ENCODE assay signal across 19 cellular contexts in the genomic region with DNA sequence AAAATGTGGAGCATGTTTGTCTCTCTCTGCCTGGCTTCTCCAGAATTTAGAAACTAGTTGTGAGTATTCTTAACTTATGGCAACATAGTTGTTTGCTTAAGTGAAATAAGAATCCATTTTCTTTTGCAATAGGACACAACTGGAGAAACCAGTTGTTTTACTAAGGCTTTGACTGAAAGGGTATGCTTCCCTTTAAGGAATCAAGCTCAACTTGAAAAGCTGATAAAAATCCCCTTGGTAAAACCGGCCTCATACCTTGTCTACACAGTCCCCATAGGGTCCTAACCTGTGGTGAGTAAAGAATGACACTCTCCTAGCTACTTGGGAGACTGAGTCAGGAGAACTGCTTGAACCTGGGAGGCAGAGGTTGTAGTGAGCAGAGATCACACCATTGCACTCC.
DNase-seq lines count a peak whose midpoint lies in the region; ATAC-seq and TF ChIP-seq lines count a peak whose summit lies in the region.
"Had no signal": no experiment of that assay in that cellular context is flagged by ENCODE, and none has a peak within 500 bp of the region (broad histone marks: within the 10 kb centered on the region; RNA-seq: fewer than 3 reads in every experiment).

No MANE protein-coding gene starts in this region.

- H3K4me3 Mint-ChIP-seq in Calu3 (ENCODE audit: low read depth, unreplicated experiment) = no peak overlapping the region
- H3K4me3 Mint-ChIP-seq: CD14-positive monocyte; CD4-positive, alpha-beta T cell had no signal

- no peak overlapping the region for H2BK120ac ChIP-seq in trophoblast cell (ENCODE audit: insufficient read depth, low read length, poor library complexity)

- no peak overlapping the region for H4K12ac ChIP-seq in trophoblast cell (ENCODE audit: low read depth, low read length)

- H3K4me1 Mint-ChIP-seq in Calu3 (ENCODE audit: low read depth, unreplicated experiment) = no peaks in the 10 kb centered on the region
- H3K4me1 Mint-ChIP-seq: CD14-positive monocyte had no signal

- no peak for DNase-seq in Calu3
- peak; percentile 58 for DNase-seq in epithelial cell of esophagus (ENCODE audit: low read depth)
- DNase-seq in trophoblast cell = peak; percentile 35 to 97
- DNase-seq in AG08395 (ENCODE audit: low spot score) = no peak
- DNase-seq: AML-193; BE2C; CD4-positive, alpha-beta T cell; CD8-positive, alpha-beta memory T cell; DMS53; DMS79 treated with DMSO at 0.1 percent for 48 hours; GF-D8; GM23248; H7; HCEC 1CT had no signal

- H3K9me3 ChIP-seq in trophoblast cell (ENCODE audit: insufficient read depth, low read depth, low read length) = peaks cover 8% of the 10 kb centered on the region
- H3K9me3 ChIP-seq: BE2C had no signal

- H2BK5ac ChIP-seq in trophoblast cell (ENCODE audit: low read depth, low read length, poor library complexity) = no peak overlapping the region

- H3K4me1 ChIP-seq in trophoblast cell (ENCODE audit: control insufficient read depth in 1 of 2, insufficient read depth in 2 of 2, low read length in 2 of 2) = no peaks in the 10 kb centered on the region
- H3K4me1 ChIP-seq: BE2C; BLaER1 treated with 17β-estradiol and CSF1 and Interleukin-3, amounts not matched to agents 10 nM and 100 nM had no signal

- no peaks in the 10 kb centered on the region for H3K27me3 ChIP-seq in trophoblast cell (ENCODE audit: insufficient read depth, low read length)
- H3K27me3 ChIP-seq: BE2C; BLaER1 treated with 17β-estradiol and CSF1 and Interleukin-3, amounts not matched to agents 10 nM and 100 nM had no signal

- no peak overlapping the region for H3K4ac ChIP-seq in trophoblast cell (ENCODE audit: low read depth, low read length)

- BruUV-seq in Calu3 (replicated peaks; lab: Mats Ljungman, UMichigan) = no TSS peak

- H3K14ac ChIP-seq in trophoblast cell (ENCODE audit: low read length) = no peak overlapping the region

- no peak for ATAC-seq in GM18858 (IDR thresholded peaks at IDR 0.05; ENCODE audit: unreplicated experiment)
- ATAC-seq in HG02642 (IDR thresholded peaks at IDR 0.05; ENCODE audit: poor library complexity, unreplicated experiment) = no peak

- H3K27ac Mint-ChIP-seq in Calu3 (ENCODE audit: unreplicated experiment) = peak overlapping the region; percentile 20
- H3K27ac Mint-ChIP-seq: CD14-positive monocyte; CD4-positive, alpha-beta T cell had no signal

- no peaks in the 10 kb centered on the region for H3K36me3 Mint-ChIP-seq in Calu3 (ENCODE audit: insufficient read depth, unreplicated experiment)
- H3K36me3 Mint-ChIP-seq: CD14-positive monocyte had no signal

- H4K91ac ChIP-seq in trophoblast cell (ENCODE audit: low read depth, low read length) = no peak overlapping the region

- no peak overlapping the region for H3K27ac ChIP-seq in trophoblast cell (ENCODE audit: low read depth, low read length)
- H3K27ac ChIP-seq: 22Rv1; BLaER1 treated with 17β-estradiol and CSF1 and Interleukin-3, amounts not matched to agents 10 nM and 100 nM; GM23248 had no signal

- no peak overlapping the region for H2AK5ac ChIP-seq in trophoblast cell (ENCODE audit: low read length)

- H2AFZ ChIP-seq in trophoblast cell (ENCODE audit: insufficient read depth, low read length, poor library complexity) = no peak overlapping the region
- H2AFZ ChIP-seq: GM23248 had no signal

- CTCF ChIA-PET in Calu3 (lab: Charles Lee) = interaction anchor here (0.6 kb wide), 1 partner anchor 242 kb away, joined by 5 read pairs; no protein-coding TSS in a partner anchor

- no peak overlapping the region for H4K8ac ChIP-seq in trophoblast cell (ENCODE audit: low read depth, low read length)

- no peak overlapping the region for H3K9ac ChIP-seq in trophoblast cell (ENCODE audit: low read length)
- H3K9ac ChIP-seq: BLaER1 treated with 17β-estradiol and CSF1 and Interleukin-3, amounts not matched to agents 10 nM and 100 nM; GM23248 had no signal

- intact Hi-C loops in Calu3 (cut with micrococcal nuclease; ENCODE audit: unreplicated experiment) = no loop called here

- H3K4me2 ChIP-seq in trophoblast cell (ENCODE audit: low read length) = no peak overlapping the region
- H3K4me2 ChIP-seq: BLaER1 treated with 17β-estradiol and CSF1 and Interleukin-3, amounts not matched to agents 10 nM and 100 nM had no signal

- H3K9me3 Mint-ChIP-seq in Calu3 (ENCODE audit: low read depth, unreplicated experiment) = no peaks in the 10 kb centered on the region

- no peaks in the 10 kb centered on the region for H3K27me3 Mint-ChIP-seq in Calu3 (ENCODE audit: unreplicated experiment)
- H3K27me3 Mint-ChIP-seq: CD4-positive, alpha-beta T cell; CD8-positive, alpha-beta memory T cell had no signal

- no peak overlapping the region for H2BK12ac ChIP-seq in trophoblast cell (ENCODE audit: low read length)

- no peaks in the 10 kb centered on the region for H3K36me3 ChIP-seq in trophoblast cell (ENCODE audit: control insufficient read depth in 1 of 2, insufficient read depth in 2 of 2, low read length in 2 of 2)
- H3K36me3 ChIP-seq: BE2C had no signal

- H3K18ac ChIP-seq in trophoblast cell (ENCODE audit: low read length) = no peak overlapping the region

- no CpG with 5 or more reads among the region's 1 CpG for WGBS in trophoblast cell (ENCODE audit: extremely low coverage, insufficient coverage, insufficient read length)

- H3K79me2 ChIP-seq in trophoblast cell (ENCODE audit: control insufficient read depth, insufficient read depth, low read length, poor library complexity) = no peaks in the 10 kb centered on the region

- H3K4me3 ChIP-seq in epithelial cell of esophagus (ENCODE audit: low read length) (no peak overlapping the region), trophoblast cell (ENCODE audit: low read depth, low read length) (no peak overlapping the region)
- H3K4me3 ChIP-seq: BLaER1 treated with 17β-estradiol and CSF1 and Interleukin-3, amounts not matched to agents 10 nM and 100 nM; GM23248 had no signal

- no peak overlapping the region for H3K23ac ChIP-seq in trophoblast cell (ENCODE audit: low read length)

- no peak for TF ChIP-seq CTCF in Calu3 (IDR thresholded peaks at IDR 0.05; ENCODE audit: unreplicated experiment)
- no peak for TF ChIP-seq CTCF in epithelial cell of esophagus (IDR thresholded peaks at IDR 0.05; ENCODE audit: insufficient read depth, low read depth, low read length, missing control alignments)

- no peaks in the 10 kb centered on the region for H3K79me1 ChIP-seq in trophoblast cell (ENCODE audit: low read length)

Comparison
In these comparisons a context has a peak if more than half of its experiments do, and no peak if none do; other contexts are left out.
1. DNase-seq: peak in epithelial cell of esophagus (single experiment) and trophoblast cell (2 of 2); none in Calu3 (single experiment) and AG08395 (single experiment).